8 cellular contexts compared by ENCODE assay signal in the genomic region with DNA sequence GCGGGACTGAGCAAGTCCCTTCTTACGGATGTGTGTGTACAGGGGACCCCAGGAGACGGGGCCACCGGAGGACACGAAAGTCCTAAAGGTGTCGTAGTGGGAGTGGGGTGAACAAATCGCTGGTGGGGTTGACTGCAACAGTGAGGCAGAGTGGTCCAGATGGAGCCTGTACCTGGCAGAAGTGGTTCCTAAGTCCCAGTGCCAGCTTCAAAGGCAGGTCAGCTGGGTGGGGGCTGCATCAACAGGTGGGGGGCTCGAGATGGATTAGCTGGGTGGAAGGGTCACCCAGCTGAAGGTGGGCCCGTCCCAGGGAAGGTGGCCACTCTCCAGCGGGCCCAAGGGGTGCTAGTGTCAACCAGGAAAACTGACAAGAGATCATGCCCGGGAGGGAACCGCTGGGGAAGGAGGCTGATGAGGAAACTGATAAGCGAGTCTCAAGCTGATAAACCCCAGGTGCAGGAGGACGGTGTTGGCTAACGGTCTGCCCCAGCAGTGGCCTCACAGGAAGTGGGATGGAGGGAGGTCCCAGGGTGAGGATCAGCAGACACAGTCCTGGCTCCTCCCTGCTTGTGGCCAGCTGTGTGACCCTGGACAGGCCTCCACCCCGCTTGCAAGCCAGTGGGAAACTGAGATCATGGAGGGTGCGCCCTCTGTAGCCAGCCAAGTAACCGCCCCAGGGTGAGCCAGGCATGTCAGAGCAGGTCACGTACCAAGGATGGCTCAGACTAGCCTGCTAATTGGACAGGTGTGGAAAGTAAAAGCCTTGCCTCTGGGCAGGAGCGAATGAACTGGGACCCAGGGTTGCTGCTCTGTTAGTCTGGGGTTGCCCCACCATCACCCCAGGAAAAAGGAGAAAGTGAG. TPM values are rescaled to one million over a fixed set of nuclear protein-coding genes. Genes with fewer than 3 reads are reported as not detected.
DNase-seq lines count a peak whose midpoint lies in the region; ATAC-seq, FAIRE-seq and TF ChIP-seq lines count a peak whose summit lies in the region.

No MANE protein-coding gene starts in this region.

- no peaks in the 10 kb centered on the region for H3K9me3 ChIP-seq in CD4-positive, alpha-beta memory T cell (ENCODE audit: control insufficient read depth in 1 of 2, low read length in 2 of 2)
- H3K9me3 ChIP-seq in keratinocyte (ENCODE audit: control insufficient read depth, low read depth, low read length) = no peaks in the 10 kb centered on the region

- H3K27ac ChIP-seq in CD4-positive, alpha-beta memory T cell (ENCODE audit: low read depth, low read length) = peak overlapping the region; percentile 71
- peak overlapping the region; percentile 83 for H3K27ac ChIP-seq in keratinocyte (ENCODE audit: control insufficient read depth, insufficient read depth, low read length)

- H3K9ac ChIP-seq in keratinocyte (ENCODE audit: control insufficient read depth, extremely low read depth, insufficient read depth, low read length) = peak overlapping the region; percentile 83

- H2AFZ ChIP-seq in keratinocyte (ENCODE audit: control insufficient read depth, low read length) = no peak overlapping the region

- H3K4me1 ChIP-seq in CD4-positive, alpha-beta memory T cell (ENCODE audit: insufficient read depth, low read length) = peaks cover 22% of the 10 kb centered on the region
- peaks cover 19% of the 10 kb centered on the region for H3K4me1 ChIP-seq in keratinocyte (ENCODE audit: control insufficient read depth, extremely low read depth, insufficient read depth, low read length)

- no peaks in the 10 kb centered on the region for H3K27me3 ChIP-seq in CD4-positive, alpha-beta memory T cell (ENCODE audit: insufficient read depth, low read length)
- no peaks in the 10 kb centered on the region for H3K27me3 ChIP-seq in keratinocyte (ENCODE audit: control insufficient read depth, extremely low read depth, insufficient read depth, low read length)

- peaks cover 0 to 8% of the 10 kb centered on the region in 2 donors for H3K36me3 Mint-ChIP-seq in CD4-positive, alpha-beta memory T cell
- peaks cover 37% of the 10 kb centered on the region for H3K36me3 Mint-ChIP-seq in MCF 10A (ENCODE audit: insufficient read depth, unreplicated experiment)

- peak overlapping the region; percentile 85 to 95 (median 92) for H3K4me3 Mint-ChIP-seq in CD4-positive, alpha-beta memory T cell
- H3K4me3 Mint-ChIP-seq in MCF 10A (ENCODE audit: unreplicated experiment) = peak overlapping the region; percentile 94

- H3K27me3 Mint-ChIP-seq in CD4-positive, alpha-beta memory T cell = no peaks in the 10 kb centered on the region
- no peaks in the 10 kb centered on the region for H3K27me3 Mint-ChIP-seq in MCF 10A (ENCODE audit: insufficient read depth, unreplicated experiment)

- DNase-seq in CD4-positive, alpha-beta memory T cell = peak in 3 of 5 donors; percentile 15 to 54 (median 16)
- peak; percentile 59 for DNase-seq in SHP77 treated with DMSO at 0.1 percent for 48 hours (lab: John Stamatoyannopoulos, UW)
- DNase-seq in MCF 10A (ENCODE audit: unreplicated experiment) = peak; percentile 97
- DNase-seq in keratinocyte (ENCODE audit: low read depth, low spot score) = peak; percentile 98
- peak; percentile 41 to 50 for DNase-seq in stimulated activated CD4-positive, alpha-beta T cell treated with anti-CD3 and anti-CD28 coated beads, Interleukin-2, amount 100 ng/mL, for 24 hours
- DNase-seq in NK-92 (lab: John Stamatoyannopoulos, UW; ENCODE audit: unreplicated experiment) = no peak

- H3K4me3 ChIP-seq in CD4-positive, alpha-beta memory T cell (ENCODE audit: low read length in 2 of 2) = peak overlapping the region; percentile 55 to 80
- peak overlapping the region; percentile 50 to 84 (median 82) for H3K4me3 ChIP-seq in keratinocyte (ENCODE audit: control insufficient read depth in 2 of 3, extremely low read depth in 1 of 3, insufficient read depth in 2 of 3, low read depth in 1 of 3, low read length in 3 of 3)

- H3K9me3 Mint-ChIP-seq in CD4-positive, alpha-beta memory T cell = no peaks in the 10 kb centered on the region
- H3K9me3 Mint-ChIP-seq in MCF 10A (ENCODE audit: unreplicated experiment) = no peaks in the 10 kb centered on the region

- peak; percentile 57 for ATAC-seq in GM18909 (IDR thresholded peaks at IDR 0.05; ENCODE audit: poor library complexity, unreplicated experiment)
- peak; percentile 50 for ATAC-seq in HG03460 (IDR thresholded peaks at IDR 0.05; ENCODE audit: unreplicated experiment)

- H3K36me3 ChIP-seq in CD4-positive, alpha-beta memory T cell (ENCODE audit: insufficient read depth, low read length) = no peaks in the 10 kb centered on the region
- H3K36me3 ChIP-seq in keratinocyte (ENCODE audit: control insufficient read depth in 2 of 2, extremely low read depth in 1 of 2, insufficient read depth in 2 of 2, low read length in 2 of 2) = peaks cover 5 to 8% of the 10 kb centered on the region in 2 experiments

- intact Hi-C loops in CD4-positive, alpha-beta memory T cell (cut with micrococcal nuclease) = loop anchor here (1.0 to 10.0 kb wide), 2 partner anchors 7 to 915 kb away; partner anchors contain the start of gene SETD1A
- intact Hi-C loops in MCF 10A (cut with micrococcal nuclease) = loop anchor here (10.0 kb wide), 1 partner anchor 165 kb away; the partner anchor contains the start of gene ZNF629

- TF ChIP-seq CTCF in MCF 10A (IDR thresholded peaks at IDR 0.05; ENCODE audit: unreplicated experiment) (no peak), keratinocyte (optimal IDR thresholded peaks at IDR 0.05 in 1 of 3, IDR thresholded peaks at IDR 0.05 in 1 of 3, conservative IDR thresholded peaks at IDR 0.05 in 1 of 3; ENCODE audit: extremely low read depth in 1 of 3, insufficient read depth in 2 of 3, low read length in 3 of 3) (peak; percentile 23 to 47 (median 28))

- CTCF ChIA-PET in CD4-positive, alpha-beta memory T cell (lab: Charles Lee; ENCODE audit: partially characterized antibody) = interaction anchor here (0.7 to 1.6 kb wide), 7 partner anchors 8 to 920 kb away, joined by 3 to 9 read pairs (median 3); partner anchors contain the start of genes ZNF646 and ZNF668
- CTCF ChIA-PET in MCF 10A (lab: Yijun Ruan, JAX) = interaction anchor here (0.6 to 7.4 kb wide), 4 partner anchors 9 to 190 kb away, joined by 3 to 66 read pairs (median 4); no protein-coding TSS in a partner anchor

- no peaks in the 10 kb centered on the region for H4K20me1 ChIP-seq in keratinocyte (ENCODE audit: control insufficient read depth, extremely low read depth, insufficient read depth, low read length)

- peak overlapping the region; percentile 76 to 94 (median 89) for H3K27ac Mint-ChIP-seq in CD4-positive, alpha-beta memory T cell
- peak overlapping the region; percentile 87 for H3K27ac Mint-ChIP-seq in MCF 10A (ENCODE audit: low read depth, unreplicated experiment)

- dilution Hi-C loops in keratinocyte (cut with MboI; ENCODE audit: extremely low pct_ligation_motif_present, low sequenced_read_pairs) = no loop called here

- POLR2A ChIA-PET in CD4-positive, alpha-beta memory T cell (lab: Charles Lee; ENCODE audit: partially characterized antibody) = interaction anchor here (0.7 to 1.8 kb wide), 11 partner anchors 8 to 231 kb away, joined by 3 to 10 read pairs (median 5); partner anchors contain the start of genes FBXL19, FUS, ZNF646 and ZNF668
- POLR2A ChIA-PET in MCF 10A (lab: Yijun Ruan, JAX) = interaction anchor here (0.5 to 2.9 kb wide), 30 partner anchors 8 to 954 kb away, joined by 3 to 34 read pairs (median 4); partner anchors contain the start of genes ARMC5, FUS, HIRIP3 and KAT8

- FAIRE-seq in keratinocyte (lab: Jason Lieb, UNC) = peak; percentile 91

- H3K9me1 ChIP-seq in keratinocyte (ENCODE audit: control insufficient read depth, extremely low read depth, insufficient read depth, low read length) = no peaks in the 10 kb centered on the region

- BruUV-seq in MCF 10A (replicated peaks; lab: Mats Ljungman, UMichigan) = TSS peak; percentile 98

- peaks cover 11 to 36% (median 23%) of the 10 kb centered on the region in 4 donors for H3K4me1 Mint-ChIP-seq in CD4-positive, alpha-beta memory T cell
- no peaks in the 10 kb centered on the region for H3K4me1 Mint-ChIP-seq in MCF 10A (ENCODE audit: insufficient read depth, unreplicated experiment)

- peak overlapping the region; percentile 98 for H3K4me2 ChIP-seq in keratinocyte (ENCODE audit: control insufficient read depth, extremely low read depth, insufficient read depth, low read depth, low read length)

- H3K79me2 ChIP-seq in keratinocyte (ENCODE audit: control insufficient read depth, insufficient read depth, low read length) = no peaks in the 10 kb centered on the region

RNA-seq across cellular contexts. Expression of gene ORAI3, which starts 1.0 kb away (rescaled TPM):
- 10 to 100 TPM; 19.3 to 22.0 TPM for total RNA-seq in CD4-positive, alpha-beta memory T cell
- polyA plus RNA-seq in CD4-positive, alpha-beta memory T cell = 10 to 100 TPM; 16.2 to 17.5 TPM
- total RNA-seq in MCF 10A (2022) = 16.2 and 21.2 TPM in 2 replicates
- 8.1 to 12.7 TPM (median 10.8 TPM) in 3 replicates for polyA plus RNA-seq in keratinocyte
- 2.3 TPM for polyA plus RNA-seq in keratinocyte (2011; ENCODE audit: low read depth)
- polyA plus RNA-seq in keratinocyte (2011; cell fraction: cytosol; rRNA removed) = 10.3 and 13.2 TPM in 2 replicates
- 16.6 and 23.6 TPM in 2 replicates for polyA plus RNA-seq in keratinocyte (2011; cell fraction: nucleus; rRNA removed)
- 8.0 and 11.6 TPM in 2 replicates for polyA plus RNA-seq in keratinocyte (2012; ENCODE audit: low replicate concordance)
- polyA minus RNA-seq in keratinocyte = 11.8 to 14.7 TPM (median 13.6 TPM) in 3 replicates
- polyA minus RNA-seq in keratinocyte (2011; cell fraction: cytosol; rRNA and poly(A)+ RNA removed) = 10.6 TPM
- 12.5 and 14.9 TPM in 2 replicates for polyA minus RNA-seq in keratinocyte (2011; cell fraction: nucleus; rRNA and poly(A)+ RNA removed)

RNA-seq across cellular contexts. Expression of gene SETD1A, which starts 7.7 kb away (rescaled TPM):
- 10 to 100 TPM; 32.1 to 33.2 TPM for total RNA-seq in CD4-positive, alpha-beta memory T cell
- 1 to 10 TPM in 1 of 2 donors, not detected in 1; 5.6 TPM for polyA plus RNA-seq in CD4-positive, alpha-beta memory T cell
- total RNA-seq in MCF 10A (2022) = 15.0 and 15.8 TPM in 2 replicates
- 0.94 to 3.7 TPM (median 1.1 TPM) in 3 replicates for polyA plus RNA-seq in keratinocyte
- polyA plus RNA-seq in keratinocyte (2011; ENCODE audit: low read depth) = 3.0 TPM
- polyA plus RNA-seq in keratinocyte (2011; cell fraction: cytosol; rRNA removed) = 1.4 and 2.1 TPM in 2 replicates
- 8.9 and 11.2 TPM in 2 replicates for polyA plus RNA-seq in keratinocyte (2011; cell fraction: nucleus; rRNA removed)
- polyA plus RNA-seq in keratinocyte (2012; ENCODE audit: low replicate concordance) = 4.7 and 10.9 TPM in 2 replicates
- polyA minus RNA-seq in keratinocyte = 1.5 to 17.4 TPM (median 2.2 TPM) in 3 replicates
- 2.5 TPM for polyA minus RNA-seq in keratinocyte (2011; cell fraction: cytosol; rRNA and poly(A)+ RNA removed)
- 3.7 and 5.2 TPM in 2 replicates for polyA minus RNA-seq in keratinocyte (2011; cell fraction: nucleus; rRNA and poly(A)+ RNA removed)

RNA-seq across cellular contexts. Expression of gene FBXL19, which starts 26.5 kb away (rescaled TPM):
- total RNA-seq in CD4-positive, alpha-beta memory T cell = 10 to 100 TPM; 15.6 to 15.8 TPM
- polyA plus RNA-seq in CD4-positive, alpha-beta memory T cell = under 1 TPM in 1 of 2 donors, not detected in 1; 0.16 TPM
- 18.0 and 23.4 TPM in 2 replicates for total RNA-seq in MCF 10A (2022)
- polyA plus RNA-seq in keratinocyte = 9.6 to 15.0 TPM (median 10.2 TPM) in 3 replicates
- 2.2 TPM for polyA plus RNA-seq in keratinocyte (2011; ENCODE audit: low read depth)
- polyA plus RNA-seq in keratinocyte (2011; cell fraction: cytosol; rRNA removed) = 5.7 and 16.5 TPM in 2 replicates
- polyA plus RNA-seq in keratinocyte (2011; cell fraction: nucleus; rRNA removed) = 24.0 and 32.9 TPM in 2 replicates
- polyA plus RNA-seq in keratinocyte (2012; ENCODE audit: low replicate concordance) = 8.3 and 25.1 TPM in 2 replicates
- 8.6 to 28.7 TPM (median 11.7 TPM) in 3 replicates for polyA minus RNA-seq in keratinocyte
- polyA minus RNA-seq in keratinocyte (2011; cell fraction: cytosol; rRNA and poly(A)+ RNA removed) = 46.2 TPM
- polyA minus RNA-seq in keratinocyte (2011; cell fraction: nucleus; rRNA and poly(A)+ RNA removed) = 18.1 and 25.4 TPM in 2 replicates

RNA-seq across cellular contexts. Expression of gene HSD3B7, which starts 35.1 kb away (rescaled TPM):
- total RNA-seq in CD4-positive, alpha-beta memory T cell = 1 to 10 TPM; 3.6 to 4.3 TPM
- polyA plus RNA-seq in CD4-positive, alpha-beta memory T cell = 1 to 10 TPM in 1 of 2 donors, under 1 TPM in 1; 0.08 to 1.2 TPM
- total RNA-seq in MCF 10A (2022) = 5.0 and 5.3 TPM in 2 replicates
- polyA plus RNA-seq in keratinocyte = 2.0 to 3.5 TPM (median 2.4 TPM) in 3 replicates
- 1.6 TPM for polyA plus RNA-seq in keratinocyte (2011; ENCODE audit: low read depth)
- polyA plus RNA-seq in keratinocyte (2011; cell fraction: cytosol; rRNA removed) = 1.6 and 2.9 TPM in 2 replicates
- polyA plus RNA-seq in keratinocyte (2011; cell fraction: nucleus; rRNA removed) = 3.9 and 4.7 TPM in 2 replicates
- polyA plus RNA-seq in keratinocyte (2012; ENCODE audit: low replicate concordance) = 2.1 and 6.1 TPM in 2 replicates
- 2.4 to 3.8 TPM (median 2.4 TPM) in 3 replicates for polyA minus RNA-seq in keratinocyte
- 3.5 TPM for polyA minus RNA-seq in keratinocyte (2011; cell fraction: cytosol; rRNA and poly(A)+ RNA removed)
- 1.8 and 2.1 TPM in 2 replicates for polyA minus RNA-seq in keratinocyte (2011; cell fraction: nucleus; rRNA and poly(A)+ RNA removed)

RNA-seq across cellular contexts. Expression of gene CTF1, which starts 53.5 kb away (rescaled TPM):
- total RNA-seq in CD4-positive, alpha-beta memory T cell = under 1 TPM; 0.19 to 0.26 TPM
- not detected for polyA plus RNA-seq in CD4-positive, alpha-beta memory T cell
- 3.6 and 4.1 TPM in 2 replicates for total RNA-seq in MCF 10A (2022)
- polyA plus RNA-seq in keratinocyte = 2.1 to 3.2 TPM (median 2.6 TPM) in 3 replicates
- polyA plus RNA-seq in keratinocyte (2011; ENCODE audit: low read depth) = 0.27 TPM
- polyA plus RNA-seq in keratinocyte (2011; cell fraction: cytosol; rRNA removed) = 3.6 and 5.4 TPM in 2 replicates
- 4.5 and 5.8 TPM in 2 replicates for polyA plus RNA-seq in keratinocyte (2011; cell fraction: nucleus; rRNA removed)
- 1.3 and 2.6 TPM in 2 replicates for polyA plus RNA-seq in keratinocyte (2012; ENCODE audit: low replicate concordance)
- 2.7 to 4.2 TPM (median 2.7 TPM) in 3 replicates for polyA minus RNA-seq in keratinocyte
- 2.7 TPM for polyA minus RNA-seq in keratinocyte (2011; cell fraction: cytosol; rRNA and poly(A)+ RNA removed)
- 0.53 and 1.6 TPM in 2 replicates for polyA minus RNA-seq in keratinocyte (2011; cell fraction: nucleus; rRNA and poly(A)+ RNA removed)
